Comparison of ENCODE assay signal across 9 cellular contexts in genomic region chr5:56026863-56027300, GRCh38. TPM values are rescaled to one million over a fixed set of nuclear protein-coding genes. Genes with fewer than 3 reads are reported as not detected.
A peak's percentile ranks its signal among the peaks of the same experiment; 100 is the strongest.
DNase-seq lines count a peak whose midpoint lies in the region; ATAC-seq and TF ChIP-seq lines count a peak whose summit lies in the region.
"Had no signal": no experiment of that assay in that cellular context is flagged by ENCODE, and none has a peak within 500 bp of the region (broad histone marks: within the 10 kb centered on the region; RNA-seq: fewer than 3 reads in every experiment).

No MANE protein-coding gene starts in this region.

- peak overlapping the region; percentile 92 for H2BK120ac ChIP-seq in IMR-90 (ENCODE audit: low read depth, low read length)

- H4K20me1 ChIP-seq in IMR-90 (ENCODE audit: insufficient read depth, low read length), result no peaks in the 10 kb centered on the region

- H3K36me3 ChIP-seq in GM06990 (ENCODE audit: control insufficient read depth, insufficient read depth, low read length) (no peaks in the 10 kb centered on the region), IMR-90 (ENCODE audit: control insufficient read depth, insufficient read depth, low read length) (no peaks in the 10 kb centered on the region)

- H4K8ac ChIP-seq in IMR-90 (ENCODE audit: low read depth in 2 of 2, low read length in 2 of 2), result peak overlapping the region; percentile 9 to 87; a peak in 2 of 4 replicates

- H3K79me1 ChIP-seq in IMR-90 (ENCODE audit: low read depth in 1 of 2, low read length in 2 of 2), result peaks cover 0 to 3% of the 10 kb centered on the region in 2 experiments; a peak in 1 of 4 replicates

- BruUV-seq in IMR-90 (replicated peaks; lab: Mats Ljungman, UMichigan), result no TSS peak

- H3K4me3 ChIP-seq in GM06990 (replicated peaks; ENCODE audit: low read depth, low read length), result no peak overlapping the region
- H3K4me3 ChIP-seq in IMR-90 (ENCODE audit: insufficient read depth, low read depth, low read length), result no peak overlapping the region
- H3K4me3 ChIP-seq in fibroblast of mammary gland (ENCODE audit: control insufficient read depth, low read depth, low read length), result no peak overlapping the region

- peak overlapping the region; percentile 83 for H3K14ac ChIP-seq in IMR-90 (replicated peaks; ENCODE audit: low read depth, low read length)

- intact Hi-C loops in IMR-90 (cut with micrococcal nuclease), result no loop called here
- intact Hi-C loops in Right ventricle myocardium inferior (cut with DNase I), result no loop called here

- TF ChIP-seq POLR2A in IMR-90 (IDR thresholded peaks at IDR 0.05; ENCODE audit: low read depth, low read length), result no peak

- H2BK20ac ChIP-seq in IMR-90 (ENCODE audit: low read depth, low read length), result peak overlapping the region; percentile 97

- H2AK9ac ChIP-seq in IMR-90 (replicated peaks; ENCODE audit: low read depth, low read length, poor library complexity), result no peak overlapping the region

- peak overlapping the region; percentile 76; the same call in 1 of the 2 replicates for H3K4me2 ChIP-seq in IMR-90 (ENCODE audit: low read depth, low read length)
- H3K4me2 ChIP-seq: KMS-11 had no signal

- H3K27me3 ChIP-seq in GM06990 (replicated peaks; ENCODE audit: control insufficient read depth, insufficient read depth, low read length) (no peaks in the 10 kb centered on the region), IMR-90 (ENCODE audit: control insufficient read depth, insufficient read depth, low read length) (no peaks in the 10 kb centered on the region)

- peak overlapping the region; percentile 27; the same call in 1 of the 3 replicates for H2BK15ac ChIP-seq in IMR-90 (ENCODE audit: low read depth, low read length)

- peak overlapping the region; percentile 56; the same call in 1 of the 2 replicates for H3K27ac ChIP-seq in IMR-90 (ENCODE audit: insufficient read depth, low read length)
- H3K27ac ChIP-seq: KMS-11 had no signal

- DNase-seq in GM06990 (ENCODE audit: extremely low read depth, insufficient read length) (peak; percentile 60), IMR-90 (peak; percentile 94), fibroblast of mammary gland (ENCODE audit: low read depth) (peak; percentile 87), activated gamma-delta T cell (lab: John Stamatoyannopoulos, UW) (no peak), NCI-H2227 treated with DMSO at 0.1 percent for 48 hours (lab: John Stamatoyannopoulos, UW) (no peak), dermis blood vessel endothelial cell (no peak), Right ventricle myocardium inferior (ENCODE audit: missing footprints) (no peak)

- peak overlapping the region; percentile 47; the same call in 1 of the 2 replicates for H4K91ac ChIP-seq in IMR-90 (ENCODE audit: insufficient read depth, low read depth, low read length)

- no peak for TF ChIP-seq RAD21 in IMR-90 (IDR thresholded peaks at IDR 0.05; ENCODE audit: low read length)

- dilution Hi-C loops in IMR-90 (cut with HindIII; ENCODE audit: low sequenced_read_pairs, unreplicated experiment), result no loop called here

- WGBS in IMR-90 (ENCODE audit: extremely low coverage in 2 of 2, insufficient read length in 1 of 2), 2 experiments, result no CpG with 5 or more reads among the region's 3 CpGs

- peak; percentile 76 for ATAC-seq in GM21528 (IDR thresholded peaks at IDR 0.05; ENCODE audit: low FRiP score, unreplicated experiment)
- peak; percentile 81 for ATAC-seq in IMR-90 (ENCODE audit: low read depth)
- ATAC-seq in Right ventricle myocardium inferior, result no peak

- in situ Hi-C loops in IMR-90 (cut with MboI; ENCODE audit: low sequenced_read_pairs), result no loop called here

- peak overlapping the region; percentile 94 for H2BK5ac ChIP-seq in IMR-90 (ENCODE audit: low read depth, low read length, poor library complexity, severe bottlenecking)

- no peak overlapping the region for H3K56ac ChIP-seq in IMR-90 (ENCODE audit: extremely low read depth, insufficient read depth, low read length)

- peaks cover 4% of the 10 kb centered on the region; the same call in 1 of the 2 replicates for H3K4me1 ChIP-seq in IMR-90 (ENCODE audit: control insufficient read depth, insufficient read depth, low read length)

- no peak overlapping the region for H3K9ac ChIP-seq in IMR-90 (ENCODE audit: low read depth, low read length)
- H3K9ac ChIP-seq: KMS-11 had no signal

- H2AFZ ChIP-seq in IMR-90 (replicated peaks; ENCODE audit: low read length, poor library complexity), result peak overlapping the region; percentile 79

- H3K9me1 ChIP-seq in IMR-90 (ENCODE audit: insufficient read depth, low read length), result peaks cover 5% of the 10 kb centered on the region; the same call in 1 of the 2 replicates

- peak overlapping the region; percentile 89 for H3K4ac ChIP-seq in IMR-90 (ENCODE audit: low read depth, low read length)

- CTCF ChIA-PET in IMR-90 (lab: Yijun Ruan, JAX), result no interaction called here

- H3K9me3 ChIP-seq in IMR-90 (ENCODE audit: control insufficient read depth, insufficient read depth, low read length), result 0 out of 2 replicates have a peak, but pooled peaks cover 2% of the 10 kb centered on the region

- H4K5ac ChIP-seq in IMR-90 (ENCODE audit: low read depth, low read length), result peak overlapping the region; percentile 79; the same call in 1 of the 2 replicates

- H2AK5ac ChIP-seq in IMR-90 (ENCODE audit: low read depth, low read length), result peak overlapping the region; percentile 38

- POLR2A ChIA-PET in IMR-90 (lab: Charles Lee; ENCODE audit: unreplicated experiment), result interaction anchor here (0.7 to 0.8 kb wide), 2 partner anchors 100 to 119 kb away, joined by 4 to 5 read pairs; no protein-coding TSS in a partner anchor

- peak overlapping the region; percentile 58; the same call in 1 of the 2 replicates for H3K23ac ChIP-seq in IMR-90 (ENCODE audit: low read depth, low read length)

- H3K18ac ChIP-seq in IMR-90 (ENCODE audit: low read depth, low read length), result peak overlapping the region; percentile 84; the same call in 1 of the 2 replicates

- TF ChIP-seq CTCF in GM06990 (IDR thresholded peaks at IDR 0.05; ENCODE audit: insufficient read depth, low read length, poor library complexity, severe bottlenecking), result no peak
- no peak for TF ChIP-seq CTCF in IMR-90 (conservative IDR thresholded peaks at IDR 0.05; ENCODE audit: low read depth, low read length)
- TF ChIP-seq CTCF in fibroblast of mammary gland (conservative IDR thresholded peaks at IDR 0.05; ENCODE audit: control insufficient read depth, insufficient read depth, low read depth, low read length), result no peak

TF ChIP-seq in IMR-90, 13 proteins besides CTCF, POLR2A, EP300 and RAD21:
- TF ChIP-seq ELK1 (IDR thresholded peaks at IDR 0.05; ENCODE audit: borderline replicate concordance, low read depth, low read length), result no peak
- peak; percentile 88 for TF ChIP-seq CEBPB (IDR thresholded peaks at IDR 0.05; ENCODE audit: low read depth, low read length)
- 0 out of 2 replicates have a peak, but pooled peaks have one; percentile 38 for TF ChIP-seq FOS (IDR thresholded peaks at IDR 0.05; ENCODE audit: low read depth, low read length)
- no peak for TF ChIP-seq RFX5 (IDR thresholded peaks at IDR 0.05; ENCODE audit: low read depth, low read length)
- no peak for TF ChIP-seq MAZ (IDR thresholded peaks at IDR 0.05; ENCODE audit: borderline replicate concordance, low read depth, low read length)
- no peak for TF ChIP-seq MXI1 (IDR thresholded peaks at IDR 0.05; ENCODE audit: borderline replicate concordance, low read depth, low read length)
- no peak for TF ChIP-seq SMC3 (IDR thresholded peaks at IDR 0.05; ENCODE audit: low read depth, low read length)
- TF ChIP-seq RCOR1 (IDR thresholded peaks at IDR 0.05; ENCODE audit: insufficient replicate concordance, low read length), result no peak
- TF ChIP-seq BHLHE40 (IDR thresholded peaks at IDR 0.05; ENCODE audit: low read depth, low read length), result peak; percentile 63; the same call in 1 of the 2 replicates
- no peak for TF ChIP-seq NFE2L2 (IDR thresholded peaks at IDR 0.05; ENCODE audit: low read depth, low read length)
- TF ChIP-seq USF2 (IDR thresholded peaks at IDR 0.05; ENCODE audit: low read depth, low read length), result peak; percentile 60
- no peak for TF ChIP-seq MAFK (IDR thresholded peaks at IDR 0.05; ENCODE audit: low read depth, low read length)
- TF ChIP-seq CHD1 (IDR thresholded peaks at IDR 0.05; ENCODE audit: low read depth, low read length), result no peak

RNA-seq across cellular contexts. Expression of gene IL6ST, which starts 32.1 kb away (rescaled TPM):
- total RNA-seq in IMR-90 (2012; rRNA removed), result 506 and 533 TPM in 2 replicates
- 90.6 and 93.1 TPM in 2 replicates for polyA plus RNA-seq in IMR-90 (2012; rRNA removed)
- polyA plus RNA-seq in IMR-90 (2012; cell fraction: cytosol; rRNA removed), result 8.4 and 8.7 TPM in 2 replicates
- 3.7 and 44.6 TPM in 2 replicates for polyA plus RNA-seq in IMR-90 (2012; cell fraction: nucleus; rRNA removed; ENCODE audit: low replicate concordance)
- total RNA-seq in dermis blood vessel endothelial cell, result 749 and 1,244 TPM in 2 replicates
- total RNA-seq in Right ventricle myocardium inferior, result 145 TPM

Comparison
In these comparisons a context has a peak if more than half of its experiments do, and no peak if none do; other contexts are left out.
1. DNase-seq: peak in GM06990 (single experiment), IMR-90 (single experiment) and fibroblast of mammary gland (single experiment); none in activated gamma-delta T cell (single experiment), NCI-H2227 treated with DMSO at 0.1 percent for 48 hours (single experiment), dermis blood vessel endothelial cell (single experiment) and Right ventricle myocardium inferior (single experiment).